8 cellular contexts compared by ENCODE assay signal in the genomic region with DNA sequence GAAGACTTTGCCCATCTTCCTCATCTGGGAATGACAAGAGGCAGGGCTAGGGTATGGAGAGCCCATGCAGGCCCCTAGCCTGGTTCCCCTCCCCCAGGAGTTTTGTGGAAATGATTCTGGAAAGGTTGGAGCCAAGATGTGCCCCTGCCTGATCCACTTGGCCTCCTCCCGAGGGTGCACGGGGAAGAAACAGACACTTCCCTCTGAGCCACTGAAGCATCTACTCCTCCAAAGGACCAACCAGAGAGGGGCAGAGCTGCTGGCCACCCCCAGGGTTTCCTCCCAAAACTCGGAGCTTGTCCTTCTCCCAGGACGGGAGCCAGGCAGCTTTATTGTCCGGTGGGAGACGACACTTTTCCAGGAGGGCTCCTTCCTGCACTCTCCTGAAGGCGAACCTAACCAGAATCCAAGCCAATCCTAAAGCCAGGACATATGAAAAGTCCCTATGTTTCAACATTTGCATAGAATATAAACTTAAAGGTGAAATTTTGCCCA.
"Had no signal": no experiment of that assay in that cellular context is flagged by ENCODE, and none has a peak within 500 bp of the region (broad histone marks: within the 10 kb centered on the region; RNA-seq: fewer than 3 reads in every experiment).

No MANE protein-coding gene starts in this region.

- H3K27ac Mint-ChIP-seq: HFFc6 had no signal

- H3K4me1 ChIP-seq: HAP-1 had no signal

- ATAC-seq: HCT116, K562 had no signal

- H3K9me3 ChIP-seq: HAP-1 had no signal

- DNase-seq: GM23248, GOT3, H7, HFFc6, IMR-90 had no signal

- H3K4me3 ChIP-seq: GM23248, HAP-1, K562 had no signal

- H3K27ac ChIP-seq: GM23248 had no signal

- H3K9me3 Mint-ChIP-seq: HFFc6 had no signal

- H3K4me3 Mint-ChIP-seq: HFFc6 had no signal

- H3K36me3 ChIP-seq: HAP-1 had no signal
